In the genomic region with DNA sequence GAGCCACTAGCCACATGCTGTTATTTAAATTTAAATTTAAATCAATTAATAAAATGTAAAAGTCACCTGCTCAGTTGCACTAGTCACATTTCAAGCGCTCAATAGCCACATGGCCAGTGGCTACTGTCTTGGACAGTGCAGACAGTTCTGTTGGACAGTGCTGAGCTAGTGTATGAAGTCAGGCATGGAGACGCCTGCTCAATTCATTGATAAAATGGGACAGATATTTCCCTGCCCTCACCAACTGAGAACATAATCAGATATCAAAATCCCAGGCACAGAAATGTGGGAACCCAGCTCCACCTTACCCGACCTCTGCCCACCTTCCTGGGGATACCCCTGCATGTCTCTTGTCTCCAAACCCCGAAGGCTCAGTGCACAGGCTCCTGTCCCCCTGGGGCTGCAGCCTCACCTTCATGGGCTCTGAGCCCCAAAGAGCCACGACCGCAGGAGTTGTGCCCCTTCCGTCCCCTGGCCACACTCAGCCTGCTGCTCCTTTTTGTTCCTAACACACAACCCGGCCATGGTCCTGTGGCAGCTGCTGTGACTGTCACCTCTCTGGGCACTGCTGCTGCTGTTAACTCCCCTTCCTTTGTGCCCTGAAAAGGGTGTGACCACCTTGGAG, we compare ENCODE assay signal across 1 cellular context.
TF ChIP-seq lines count a peak whose summit lies in the region.

No MANE protein-coding gene starts in this region.

TF ChIP-seq in HEK293T, 16 proteins besides CTCF, POLR2A, EP300 and RAD21 (continued from another document):
- no peak for TF ChIP-seq FOXK2 (IDR thresholded peaks at IDR 0.05)
